1 cellular context compared by ENCODE assay signal in genomic region chr7:69526570-69526969, GRCh38.
TF ChIP-seq lines count a peak whose summit lies in the region.

No MANE protein-coding gene starts in this region.

TF ChIP-seq in GM23338, 12 proteins besides CTCF, POLR2A, EP300 and RAD21 (continued from another document):
- TF ChIP-seq, protein P1, sequence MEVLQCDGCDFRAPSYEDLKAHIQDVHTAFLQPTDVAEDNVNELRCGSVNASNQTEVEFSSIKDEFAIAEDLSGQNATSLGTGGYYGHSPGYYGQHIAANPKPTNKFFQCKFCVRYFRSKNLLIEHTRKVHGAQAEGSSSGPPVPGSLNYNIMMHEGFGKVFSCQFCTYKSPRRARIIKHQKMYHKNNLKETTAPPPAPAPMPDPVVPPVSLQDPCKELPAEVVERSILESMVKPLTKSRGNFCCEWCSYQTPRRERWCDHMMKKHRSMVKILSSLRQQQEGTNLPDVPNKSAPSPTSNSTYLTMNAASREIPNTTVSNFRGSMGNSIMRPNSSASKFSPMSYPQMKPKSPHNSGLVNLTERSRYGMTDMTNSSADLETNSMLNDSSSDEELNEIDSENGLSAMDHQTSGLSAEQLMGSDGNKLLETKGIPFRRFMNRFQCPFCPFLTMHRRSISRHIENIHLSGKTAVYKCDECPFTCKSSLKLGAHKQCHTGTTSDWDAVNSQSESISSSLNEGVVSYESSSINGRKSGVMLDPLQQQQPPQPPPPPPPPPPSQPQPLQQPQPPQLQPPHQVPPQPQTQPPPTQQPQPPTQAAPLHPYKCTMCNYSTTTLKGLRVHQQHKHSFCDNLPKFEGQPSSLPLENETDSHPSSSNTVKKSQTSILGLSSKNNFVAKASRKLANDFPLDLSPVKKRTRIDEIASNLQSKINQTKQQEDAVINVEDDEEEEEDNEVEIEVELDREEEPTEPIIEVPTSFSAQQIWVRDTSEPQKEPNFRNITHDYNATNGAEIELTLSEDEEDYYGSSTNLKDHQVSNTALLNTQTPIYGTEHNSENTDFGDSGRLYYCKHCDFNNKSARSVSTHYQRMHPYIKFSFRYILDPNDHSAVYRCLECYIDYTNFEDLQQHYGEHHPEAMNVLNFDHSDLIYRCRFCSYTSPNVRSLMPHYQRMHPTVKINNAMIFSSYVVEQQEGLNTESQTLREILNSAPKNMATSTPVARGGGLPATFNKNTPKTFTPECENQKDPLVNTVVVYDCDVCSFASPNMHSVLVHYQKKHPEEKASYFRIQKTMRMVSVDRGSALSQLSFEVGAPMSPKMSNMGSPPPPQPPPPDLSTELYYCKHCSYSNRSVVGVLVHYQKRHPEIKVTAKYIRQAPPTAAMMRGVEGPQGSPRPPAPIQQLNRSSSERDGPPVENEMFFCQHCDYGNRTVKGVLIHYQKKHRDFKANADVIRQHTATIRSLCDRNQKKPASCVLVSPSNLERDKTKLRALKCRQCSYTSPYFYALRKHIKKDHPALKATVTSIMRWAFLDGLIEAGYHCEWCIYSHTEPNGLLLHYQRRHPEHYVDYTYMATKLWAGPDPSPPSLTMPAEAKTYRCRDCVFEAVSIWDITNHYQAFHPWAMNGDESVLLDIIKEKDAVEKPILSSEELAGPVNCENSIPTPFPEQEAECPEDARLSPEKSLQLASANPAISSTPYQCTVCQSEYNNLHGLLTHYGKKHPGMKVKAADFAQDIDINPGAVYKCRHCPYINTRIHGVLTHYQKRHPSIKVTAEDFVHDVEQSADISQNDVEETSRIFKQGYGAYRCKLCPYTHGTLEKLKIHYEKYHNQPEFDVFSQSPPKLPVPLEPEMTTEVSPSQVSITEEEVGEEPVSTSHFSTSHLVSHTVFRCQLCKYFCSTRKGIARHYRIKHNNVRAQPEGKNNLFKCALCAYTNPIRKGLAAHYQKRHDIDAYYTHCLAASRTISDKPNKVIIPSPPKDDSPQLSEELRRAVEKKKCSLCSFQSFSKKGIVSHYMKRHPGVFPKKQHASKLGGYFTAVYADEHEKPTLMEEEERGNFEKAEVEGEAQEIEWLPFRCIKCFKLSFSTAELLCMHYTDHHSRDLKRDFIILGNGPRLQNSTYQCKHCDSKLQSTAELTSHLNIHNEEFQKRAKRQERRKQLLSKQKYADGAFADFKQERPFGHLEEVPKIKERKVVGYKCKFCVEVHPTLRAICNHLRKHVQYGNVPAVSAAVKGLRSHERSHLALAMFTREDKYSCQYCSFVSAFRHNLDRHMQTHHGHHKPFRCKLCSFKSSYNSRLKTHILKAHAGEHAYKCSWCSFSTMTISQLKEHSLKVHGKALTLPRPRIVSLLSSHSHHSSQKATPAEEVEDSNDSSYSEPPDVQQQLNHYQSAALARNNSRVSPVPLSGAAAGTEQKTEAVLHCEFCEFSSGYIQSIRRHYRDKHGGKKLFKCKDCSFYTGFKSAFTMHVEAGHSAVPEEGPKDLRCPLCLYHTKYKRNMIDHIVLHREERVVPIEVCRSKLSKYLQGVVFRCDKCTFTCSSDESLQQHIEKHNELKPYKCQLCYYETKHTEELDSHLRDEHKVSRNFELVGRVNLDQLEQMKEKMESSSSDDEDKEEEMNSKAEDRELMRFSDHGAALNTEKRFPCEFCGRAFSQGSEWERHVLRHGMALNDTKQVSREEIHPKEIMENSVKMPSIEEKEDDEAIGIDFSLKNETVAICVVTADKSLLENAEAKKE (CRISPR knock-in tag; IDR thresholded peaks at IDR 0.05), result no peak
TF ChIP-seq in GM23338: peak in this region for 0.
